Comparison of ENCODE assay signal across 27 cellular contexts in genomic region chr5:68416714-68417113, GRCh38.
"Had no signal": no experiment of that assay in that cellular context is flagged by ENCODE, and none has a peak within 500 bp of the region (broad histone marks: within the 10 kb centered on the region; RNA-seq: fewer than 3 reads in every experiment).

No MANE protein-coding gene starts in this region.

- H3K36me3 ChIP-seq: stomach, suprapubic skin, thoracic aorta, thyroid gland, tibial artery, tibial nerve, transverse colon, upper lobe of left lung, upper lobe of right lung, uterus, vagina had no signal

- ATAC-seq: stimulated activated effector memory CD8-positive, alpha-beta T cell treated with anti-CD3 and anti-CD28 coated beads, Interleukin-12 subunit alpha, Interleukin-12 subunit beta, amount 100 ng/mL, for 72 hours; stimulated activated memory B cell treated with anti-CD40 and anti-IgM and Interleukin-4, amounts not matched to agents 10 μg/mL and 1 μg/mL and 100 μg/mL, for 72 hours; stimulated activated naive B cell treated with anti-CD40 and anti-IgM and Interleukin-4, amounts not matched to agents 10 μg/mL and 1 μg/mL and 100 μg/mL, for 72 hours; stimulated activated naive CD8-positive, alpha-beta T cell treated with anti-CD3 and anti-CD28 coated beads, Interleukin-15, amount 100 ng/mL, for 72 hours; stimulated activated naive CD8-positive, alpha-beta T cell treated with anti-CD3 and anti-CD28 coated beads, Interleukin-15, Interleukin-2, amounts not matched to agents 100 U/mL and 50 U/mL, for 24 hours; upper lobe of right lung had no signal

- H3K4me3 ChIP-seq: stomach, suprapubic skin, testis, thoracic aorta, thyroid gland, tibial artery, tibial nerve, transverse colon, upper lobe of left lung, upper lobe of right lung, uterus, vagina had no signal

- H3K27ac ChIP-seq: stomach, suprapubic skin, testis, thoracic aorta, thyroid gland, tibial artery, tibial nerve, transverse colon, upper lobe of left lung, upper lobe of right lung, uterus, vagina had no signal

- H3K9me3 ChIP-seq: stomach, suprapubic skin, testis, thoracic aorta, thyroid gland, tibial artery, tibial nerve, transverse colon, upper lobe of left lung, upper lobe of right lung, uterus, vagina had no signal

- DNase-seq: stimulated activated CD4-positive, alpha-beta T cell treated with anti-CD3 and anti-CD28 coated beads, Interleukin-2, amount 100 ng/mL, for 48 hours; stimulated activated CD4-positive, alpha-beta T cell treated with anti-CD3 and anti-CD28 coated beads, Interleukin-4, amount 100 ng/mL, for 1 hour; stimulated activated CD4-positive, alpha-beta T cell treated with anti-CD3 and anti-CD28 coated beads, Interleukin-4, amount 100 ng/mL, for 24 hours; stimulated activated CD4-positive, alpha-beta T cell treated with anti-CD3 and anti-CD28 coated beads, Interleukin-4, amount 100 ng/mL, for 4 hours; stimulated activated CD8-positive, alpha-beta memory T cell treated with anti-CD3 and anti-CD28 coated beads, Interleukin-4, amount 100 ng/mL, for 48 hours; stimulated activated naive B cell treated with anti-CD40 and anti-IgM and Interleukin-4, amounts not matched to agents 10 μg/mL and 1 μg/mL and 100 μg/mL, for 72 hours; stimulated activated naive CD4-positive, alpha-beta T cell; stimulated activated naive CD4-positive, alpha-beta T cell treated with Interleukin-2 at 50 U/mL for 16 hours; stimulated activated naive CD8-positive, alpha-beta T cell treated with anti-CD3 and anti-CD28 coated beads, Interleukin-15, amount 100 ng/mL, for 72 hours; stimulated activated naive CD8-positive, alpha-beta T cell treated with anti-CD3 and anti-CD28 coated beads, Interleukin-15, Interleukin-2, amounts not matched to agents 100 U/mL and 50 U/mL, for 24 hours; stomach; substantia nigra; testis; thyroid gland; tibial artery; transverse colon; trophoblast cell; upper lobe of left lung; upper lobe of right lung; uterus had no signal

- FAIRE-seq: urothelium cell line had no signal

- H3K27me3 ChIP-seq: stomach, suprapubic skin, testis, thyroid gland, tibial artery, tibial nerve, transverse colon, upper lobe of left lung, upper lobe of right lung, uterus, vagina had no signal
